Comparison of ENCODE assay signal across 8 cellular contexts in genomic region chr9:35645736-35646582, GRCh38. TPM values are rescaled to one million over a fixed set of nuclear protein-coding genes. Genes with fewer than 3 reads are reported as not detected.
A peak's percentile ranks its signal among the peaks of the same experiment; 100 is the strongest.
DNase-seq lines count a peak whose midpoint lies in the region; ATAC-seq and TF ChIP-seq lines count a peak whose summit lies in the region.

No MANE protein-coding gene starts in this region.

- peaks cover 3% of the 10 kb centered on the region for H3K36me3 ChIP-seq in NT2/D1 (ENCODE audit: insufficient read depth, insufficient read length, low read length)
- no peaks in the 10 kb centered on the region for H3K36me3 ChIP-seq in lung (ENCODE audit: control insufficient read depth in 2 of 2, insufficient read depth in 2 of 2, low read length in 2 of 2)
- no peaks in the 10 kb centered on the region for H3K36me3 ChIP-seq in upper lobe of left lung

- peaks cover 18% of the 10 kb centered on the region for H3K27me3 ChIP-seq in NT2/D1 (ENCODE audit: insufficient read depth, insufficient read length)
- H3K27me3 ChIP-seq in lung (ENCODE audit: control insufficient read depth, insufficient read depth) = no peaks in the 10 kb centered on the region
- H3K27me3 ChIP-seq in upper lobe of left lung = no peaks in the 10 kb centered on the region

- H3K4me1 ChIP-seq in NT2/D1 (ENCODE audit: insufficient read depth, insufficient read length) = peaks cover 20% of the 10 kb centered on the region
- peaks cover 0 to 6% of the 10 kb centered on the region in 2 donors for H3K4me1 ChIP-seq in lung (ENCODE audit: control insufficient read depth in 2 of 2, insufficient read depth in 2 of 2, low read length in 2 of 2)
- H3K4me1 ChIP-seq in upper lobe of left lung = peaks cover 11 to 34% (median 20%) of the 10 kb centered on the region in 4 donors

- TF ChIP-seq EP300 in upper lobe of left lung (IDR thresholded peaks at IDR 0.05) = no peak

- H3K27ac ChIP-seq in coronary artery (peak overlapping the region; percentile 83 to 87), lung (ENCODE audit: low read depth in 1 of 2, low read length in 1 of 2) (peak overlapping the region; percentile 66 to 96), upper lobe of left lung (peak overlapping the region; percentile 82 to 93 (median 88))

- DNase-seq in NT2/D1 (ENCODE audit: low read depth, low spot score) (peak; percentile 55), coronary artery (ENCODE audit: low spot score) (no peak), lung (ENCODE audit: low spot score) (no peak), upper lobe of left lung (peak in 1 of 2 donors; percentile 59), NCI-H345 (lab: John Stamatoyannopoulos, UW) (no peak), H4 (ENCODE audit: low spot score) (no peak)

- H3K9me3 ChIP-seq in NT2/D1 (ENCODE audit: insufficient read depth, low read length) (no peaks in the 10 kb centered on the region), lung (ENCODE audit: control insufficient read depth in 2 of 2, insufficient read depth in 1 of 2, low read length in 1 of 2) (no peaks in the 10 kb centered on the region), upper lobe of left lung (no peaks in the 10 kb centered on the region)

- WGBS in lung, 2 donors = 16 to 18% methylated on average over 25 of the region's 25 CpGs
- 15 to 17% methylated on average over 24 to 25 of the region's 25 CpGs for WGBS in upper lobe of left lung, 2 donors

- no peak for TF ChIP-seq POLR2A in upper lobe of left lung (IDR thresholded peaks at IDR 0.05)

- ATAC-seq in HG02588 (IDR thresholded peaks at IDR 0.05; ENCODE audit: unreplicated experiment) (peak; percentile 12), lung (ENCODE audit: insufficient read depth, low FRiP score) (peak; percentile 30), upper lobe of left lung (ENCODE audit: low FRiP score in 2 of 2) (peak; percentile 32 to 80)

- peak overlapping the region; percentile 88 for H3K9ac ChIP-seq in NT2/D1 (ENCODE audit: insufficient read length, low read depth)

- H3K4me3 ChIP-seq in GM08714 (ENCODE audit: low read length) = peak overlapping the region; percentile 75
- H3K4me3 ChIP-seq in NT2/D1 (ENCODE audit: insufficient read length, low read depth) = peak overlapping the region; percentile 71
- H3K4me3 ChIP-seq in coronary artery = peak overlapping the region; percentile 84
- H3K4me3 ChIP-seq in lung = peak overlapping the region; percentile 51
- peak overlapping the region; percentile 18 to 68 (median 53) for H3K4me3 ChIP-seq in upper lobe of left lung

- TF ChIP-seq CTCF in coronary artery (IDR thresholded peaks at IDR 0.05) (no peak), lung (IDR thresholded peaks at IDR 0.05; ENCODE audit: control extremely low read depth, extremely low read depth) (no peak), upper lobe of left lung (IDR thresholded peaks at IDR 0.05) (no peak)

RNA-seq across cellular contexts. Expression of gene SIT1, which starts 4.8 kb away (rescaled TPM):
- 1 to 10 TPM in 1 of 2 donors, under 1 TPM in 1; 0.92 to 3.8 TPM for total RNA-seq in lung
- polyA plus RNA-seq in lung = 1 to 10 TPM in 1 of 2 donors, under 1 TPM in 1; 0.87 to 1.9 TPM
- 1 to 10 TPM in 5 of 6 donors, not detected in 1; 1.1 to 3.1 (median 1.8) TPM for total RNA-seq in upper lobe of left lung
- not detected in 2 replicates for total RNA-seq in H4 (2014; rRNA removed; shearing (Covaris generic))

RNA-seq across cellular contexts. Expression of gene RMRP, which starts 11.9 kb away (rescaled TPM):
- total RNA-seq in lung = over 10,000 TPM; 30,229 to 39,735 TPM
- polyA plus RNA-seq in lung = 100 to 1,000 TPM in 1 of 2 donors, 10 to 100 TPM in 1; 44.8 to 325 TPM
- over 10,000 TPM in 2 of 6 donors, 1,000 to 10,000 TPM in 3, 100 to 1,000 TPM in 1; 886 to 22,003 (median 3,451) TPM for total RNA-seq in upper lobe of left lung
- total RNA-seq in H4 (2014; rRNA removed; shearing (Covaris generic)) = 4,639 and 15,849 TPM in 2 replicates

RNA-seq across cellular contexts. Expression of gene CCDC107, which starts 12.1 kb away (rescaled TPM):
- total RNA-seq in lung = 10 to 100 TPM in 1 of 2 donors, 1 to 10 TPM in 1; 9.9 to 32.8 TPM
- 10 to 100 TPM; 29.2 to 53.9 TPM for polyA plus RNA-seq in lung
- 10 to 100 TPM; 17.8 to 49.4 (median 35.1) TPM for total RNA-seq in upper lobe of left lung
- 6.3 and 7.9 TPM in 2 replicates for total RNA-seq in H4 (2014; rRNA removed; shearing (Covaris generic))

RNA-seq across cellular contexts. Expression of gene ARHGEF39, which starts 19.0 kb away (rescaled TPM):
- 1 to 10 TPM; 1.3 TPM for total RNA-seq in lung
- 1 to 10 TPM in 1 of 2 donors, under 1 TPM in 1; 0.47 to 1.4 TPM for polyA plus RNA-seq in lung
- 1 to 10 TPM in 2 of 6 donors, under 1 TPM in 3, not detected in 1; 0.30 to 1.1 (median 0.37) TPM for total RNA-seq in upper lobe of left lung
- 16.9 and 44.9 TPM in 2 replicates for total RNA-seq in H4 (2014; rRNA removed; shearing (Covaris generic))

RNA-seq across cellular contexts. Expression of gene CD72, which starts 27.7 kb away (rescaled TPM):
- 1 to 10 TPM; 5.2 to 6.6 TPM for total RNA-seq in lung
- polyA plus RNA-seq in lung = 10 to 100 TPM in 1 of 2 donors, 1 to 10 TPM in 1; 3.1 to 10.6 TPM
- 10 to 100 TPM in 2 of 6 donors, 1 to 10 TPM in 4; 2.5 to 44.0 (median 7.2) TPM for total RNA-seq in upper lobe of left lung
- 0.53 and 1.2 TPM in 2 replicates for total RNA-seq in H4 (2014; rRNA removed; shearing (Covaris generic))
